In the genomic region with DNA sequence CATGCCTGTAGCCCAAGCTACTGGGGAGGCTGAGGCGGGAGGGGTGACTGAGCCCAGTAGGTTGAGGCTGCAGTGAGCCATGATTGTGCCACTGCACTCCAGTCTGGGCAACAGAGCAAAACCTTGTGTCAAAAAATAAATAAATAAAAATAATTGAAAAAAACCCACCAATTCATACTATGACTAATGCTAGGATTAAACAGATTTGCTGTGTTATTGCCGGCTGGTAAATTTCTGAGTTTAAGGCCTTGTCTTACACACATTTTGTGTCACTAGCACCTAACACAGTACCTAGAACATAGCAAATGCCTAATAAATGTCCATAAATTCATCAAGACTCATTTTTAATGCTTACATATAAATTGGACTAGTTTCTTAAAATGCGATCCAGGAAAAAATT, we compare ENCODE assay signal across 10 cellular contexts. TPM values are rescaled to one million over a fixed set of nuclear protein-coding genes. Genes with fewer than 3 reads are reported as not detected.
DNase-seq lines count a peak whose midpoint lies in the region; ATAC-seq and TF ChIP-seq lines count a peak whose summit lies in the region.
"Had no signal": no experiment of that assay in that cellular context is flagged by ENCODE, and none has a peak within 500 bp of the region (broad histone marks: within the 10 kb centered on the region; RNA-seq: fewer than 3 reads in every experiment).

No MANE protein-coding gene starts in this region.

- H3K4me3 ChIP-seq in muscle layer of colon (ENCODE audit: low read depth in 1 of 2, low read length in 2 of 2) (no peak overlapping the region), H7 (ENCODE audit: insufficient read depth, low read depth, low read length) (no peak overlapping the region)

- H3K27me3 Mint-ChIP-seq in brain: no peaks in the 10 kb centered on the region

- H3K27me3 ChIP-seq in muscle layer of colon (ENCODE audit: control insufficient read depth in 1 of 2, insufficient read depth in 2 of 2, low read length in 2 of 2): no peaks in the 10 kb centered on the region
- H3K27me3 ChIP-seq in H7 (ENCODE audit: control insufficient read depth, insufficient read depth, low read length): no peaks in the 10 kb centered on the region

- peak overlapping the region in 3 of 5 experiments; percentile 77 to 81 (median 80) for H3K27ac Mint-ChIP-seq in brain

- no peak for TF ChIP-seq CTCF in brain (conservative IDR thresholded peaks at IDR 0.05)

- H3K36me3 Mint-ChIP-seq in brain: no peaks in the 10 kb centered on the region

- peak overlapping the region in 2 of 5 experiments; percentile 50 to 60 for H3K4me3 Mint-ChIP-seq in brain
- H3K4me3 Mint-ChIP-seq: nephron had no signal

- peak overlapping the region; percentile 22 for H3K9ac ChIP-seq in muscle layer of colon (ENCODE audit: low read length)

- H3K4me1 Mint-ChIP-seq in brain: peaks cover 68% of the 10 kb centered on the region

- H3K27ac ChIP-seq in muscle layer of colon (ENCODE audit: low read depth, low read length): peak overlapping the region; percentile 47

- ATAC-seq in HG03095 (IDR thresholded peaks at IDR 0.05; ENCODE audit: unreplicated experiment) (no peak), HG02973 (IDR thresholded peaks at IDR 0.05; ENCODE audit: unreplicated experiment) (no peak)

- H3K36me3 ChIP-seq in muscle layer of colon (ENCODE audit: insufficient read depth, low read length): no peaks in the 10 kb centered on the region
- no peaks in the 10 kb centered on the region for H3K36me3 ChIP-seq in H7 (replicated peaks; ENCODE audit: control insufficient read depth, insufficient read depth, low read length)

- peak; percentile 9 for DNase-seq in stimulated activated CD4-positive, alpha-beta T cell treated with anti-CD3 and anti-CD28 coated beads, Interleukin-15, amount 100 ng/mL, for 24 hours
- no peak for DNase-seq in stimulated activated CD4-positive, alpha-beta T cell treated with anti-CD3 and anti-CD28 coated beads, Interleukin-4, amount 100 ng/mL, for 4 hours
- DNase-seq in H7: no peak
- no peak for DNase-seq in effector CD4-positive, alpha-beta T cell
- DNase-seq: MM.1S had no signal

- no peaks in the 10 kb centered on the region for H3K9me3 Mint-ChIP-seq in brain
- H3K9me3 Mint-ChIP-seq: nephron had no signal

- no peaks in the 10 kb centered on the region for H3K9me3 ChIP-seq in muscle layer of colon (ENCODE audit: low read length)

- H3K4me1 ChIP-seq in muscle layer of colon (ENCODE audit: insufficient read depth, low read length): peaks cover 69% of the 10 kb centered on the region

RNA-seq across cellular contexts. Expression of a gene that starts 8.7 kb away (rescaled TPM):
- polyA plus RNA-seq in brain (ENCODE audit: insufficient read depth, low read depth, low replicate concordance): 32.1 TPM
- total RNA-seq in H7 (2014; rRNA removed; shearing (Covaris generic)): 33.1 and 41.0 TPM in 2 replicates

RNA-seq across cellular contexts. Expression of a gene that starts 35.7 kb away (rescaled TPM):
- 4.6 TPM for polyA plus RNA-seq in brain (ENCODE audit: insufficient read depth, low read depth, low replicate concordance)
- 5.5 and 11.8 TPM in 2 replicates for total RNA-seq in H7 (2014; rRNA removed; shearing (Covaris generic))
